ENCODE assay signal across 1 cellular context in genomic region chr22:22463855-22464540, GRCh38.
TF ChIP-seq lines count a peak whose summit lies in the region.

No MANE protein-coding gene starts in this region.

TF ChIP-seq in K562, 482 proteins besides CTCF, POLR2A, EP300 and RAD21 (continued from another document and continues in another):
- TF ChIP-seq ZBTB26 (CRISPR knock-in tag; IDR thresholded peaks at IDR 0.05), result 0 out of 2 replicates have a peak, but pooled peaks have one; percentile 71
- TF ChIP-seq MBD2 (IDR thresholded peaks at IDR 0.05; ENCODE audit: borderline replicate concordance, low read depth), result peak; percentile 17; the same call in 1 of the 2 replicates
- TF ChIP-seq MCM5 (IDR thresholded peaks at IDR 0.05; ENCODE audit: low read depth), result no peak
- peak; percentile 34 to 40; a peak in 1 of 4 replicates for TF ChIP-seq MNT (conservative IDR thresholded peaks at IDR 0.05)
- TF ChIP-seq ZSCAN29 (IDR thresholded peaks at IDR 0.05), result no peak
- peak; percentile 94 for TF ChIP-seq THRB (CRISPR knock-in tag; conservative IDR thresholded peaks at IDR 0.05)
- no peak; the same call in 1 of the 2 replicates for TF ChIP-seq TCFL5 (CRISPR knock-in tag; conservative IDR thresholded peaks at IDR 0.05)
- TF ChIP-seq CHD7 (IDR thresholded peaks at IDR 0.05; ENCODE audit: low read depth, low read length), result no peak
- TF ChIP-seq GABPB1 (CRISPR knock-in tag; IDR thresholded peaks at IDR 0.05), result peak; percentile 55; the same call in 1 of the 2 replicates
- TF ChIP-seq PHB (CRISPR knock-in tag; IDR thresholded peaks at IDR 0.05), result no peak
- TF ChIP-seq HNRNPL (IDR thresholded peaks at IDR 0.05; ENCODE audit: low read depth, low read length), result no peak
- TF ChIP-seq ID3 (CRISPR knock-in tag; IDR thresholded peaks at IDR 0.05), result 0 out of 2 replicates have a peak, but pooled peaks have one; percentile 38
- no peak for TF ChIP-seq ID3 (tag; IDR thresholded peaks at IDR 0.05)
- peak; percentile 38; the same call in 1 of the 2 replicates for TF ChIP-seq TCF3 (CRISPR knock-in tag; IDR thresholded peaks at IDR 0.05)
- no peak for TF ChIP-seq FOXJ2 (tag; IDR thresholded peaks at IDR 0.05)
- TF ChIP-seq BDP1 (IDR thresholded peaks at IDR 0.05; ENCODE audit: insufficient read depth, insufficient read length), result no peak
- 0 out of 2 replicates have a peak, but pooled peaks have one; percentile 6 for TF ChIP-seq ATF1 (CRISPR knock-in tag; IDR thresholded peaks at IDR 0.05)
- TF ChIP-seq ATF1 (tag; IDR thresholded peaks at IDR 0.05), result no peak
- peak; percentile 83; the same call in 1 of the 2 replicates for TF ChIP-seq ZNF609 (CRISPR knock-in tag; IDR thresholded peaks at IDR 0.05; ENCODE audit: borderline replicate concordance)
- 0 out of 2 replicates have a peak, but pooled peaks have one; percentile 11 for TF ChIP-seq HCFC1 (IDR thresholded peaks at IDR 0.05; ENCODE audit: low read depth, low read length)
- TF ChIP-seq TFAP4 (CRISPR knock-in tag; IDR thresholded peaks at IDR 0.05; ENCODE audit: borderline replicate concordance), result no peak
- peak; percentile 51; the same call in 1 of the 2 replicates for TF ChIP-seq GMEB1 (CRISPR knock-in tag; IDR thresholded peaks at IDR 0.05)
- TF ChIP-seq JUND (IDR thresholded peaks at IDR 0.05; ENCODE audit: borderline replicate concordance, low read depth, low read length), result peak; percentile 82
- TF ChIP-seq JUND (tag; IDR thresholded peaks at IDR 0.05; ENCODE audit: borderline replicate concordance, low read depth, low read length), result no peak
- TF ChIP-seq JUN (IDR thresholded peaks at IDR 0.05; ENCODE audit: borderline replicate concordance, low read depth, low read length), result peak; percentile 76; the same call in 1 of the 2 replicates
- TF ChIP-seq JUN (CRISPR knock-in tag; IDR thresholded peaks at IDR 0.05; ENCODE audit: borderline replicate concordance), result no peak
- no peak for TF ChIP-seq MTA2 (IDR thresholded peaks at IDR 0.05; ENCODE audit: low read depth)
- TF ChIP-seq SAFB2 (IDR thresholded peaks at IDR 0.05; ENCODE audit: borderline replicate concordance, low read depth, low read length, severe bottlenecking), result no peak
- no peak for TF ChIP-seq ATF3 (IDR thresholded peaks at IDR 0.05)
- TF ChIP-seq ATF3 (CRISPR knock-in tag; conservative IDR thresholded peaks at IDR 0.05), result peak; percentile 84
- peak; percentile 76; the same call in 1 of the 2 replicates for TF ChIP-seq ELF4 (CRISPR knock-in tag; IDR thresholded peaks at IDR 0.05)
